14 cellular contexts compared by ENCODE assay signal in genomic region chr13:110698689-110699088, GRCh38. TPM values are rescaled to one million over a fixed set of nuclear protein-coding genes. Genes with fewer than 3 reads are reported as not detected.
A peak's percentile ranks its signal among the peaks of the same experiment; 100 is the strongest.
DNase-seq lines count a peak whose midpoint lies in the region; ATAC-seq and TF ChIP-seq lines count a peak whose summit lies in the region.
"Had no signal": no experiment of that assay in that cellular context is flagged by ENCODE, and none has a peak within 500 bp of the region (broad histone marks: within the 10 kb centered on the region; RNA-seq: fewer than 3 reads in every experiment).

No MANE protein-coding gene starts in this region.

- POLR2A ChIA-PET in activated CD8-positive, alpha-beta T cell treated with anti-CD3 and anti-CD28 coated beads, Interleukin-2, amount 10 ng/mL, durations not matched to agents 7 days and 5 days (lab: Charles Lee), result no interaction called here

- CTCF ChIA-PET in activated CD8-positive, alpha-beta T cell treated with anti-CD3 and anti-CD28 coated beads, Interleukin-2, amount 10 ng/mL, durations not matched to agents 7 days and 5 days (lab: Charles Lee), result no interaction called here

- no peak overlapping the region for H3K4me3 ChIP-seq in upper lobe of right lung

- H3K4me1 Mint-ChIP-seq in activated naive CD8-positive, alpha-beta T cell treated with anti-CD3 and anti-CD28 coated beads, Interleukin-2, amount 50 U/mL, for 24 hours, result peaks cover 38% of the 10 kb centered on the region
- H3K4me1 Mint-ChIP-seq in activated naive CD8-positive, alpha-beta T cell treated with anti-CD3 and anti-CD28 coated beads for 36 hours, result peaks cover 32% of the 10 kb centered on the region
- H3K4me1 Mint-ChIP-seq in activated CD8-positive, alpha-beta T cell treated with anti-CD3 and anti-CD28 coated beads, Interleukin-2, amount 10 ng/mL, durations not matched to agents 7 days and 5 days (ENCODE audit: low read depth), result peaks cover 36% of the 10 kb centered on the region

- peak overlapping the region; percentile 15 for H3K27ac ChIP-seq in upper lobe of right lung
- H3K27ac ChIP-seq: RWPE1 had no signal

- H3K36me3 Mint-ChIP-seq in activated naive CD8-positive, alpha-beta T cell treated with anti-CD3 and anti-CD28 coated beads, Interleukin-2, amount 50 U/mL, for 24 hours (ENCODE audit: low read depth), result peaks cover 52% of the 10 kb centered on the region
- peaks cover 31% of the 10 kb centered on the region for H3K36me3 Mint-ChIP-seq in activated naive CD8-positive, alpha-beta T cell treated with anti-CD3 and anti-CD28 coated beads for 36 hours
- H3K36me3 Mint-ChIP-seq in activated CD8-positive, alpha-beta T cell treated with anti-CD3 and anti-CD28 coated beads, Interleukin-2, amount 10 ng/mL, durations not matched to agents 7 days and 5 days (ENCODE audit: low read depth), result peaks cover 65% of the 10 kb centered on the region

- TF ChIP-seq CTCF in upper lobe of right lung (IDR thresholded peaks at IDR 0.05), result no peak

- no peaks in the 10 kb centered on the region for H3K9me3 ChIP-seq in upper lobe of right lung

- H3K4me3 Mint-ChIP-seq in activated naive CD8-positive, alpha-beta T cell treated with anti-CD3 and anti-CD28 coated beads, Interleukin-2, amount 50 U/mL, for 24 hours, result no peak overlapping the region
- H3K4me3 Mint-ChIP-seq in activated naive CD8-positive, alpha-beta T cell treated with anti-CD3 and anti-CD28 coated beads for 36 hours, result no peak overlapping the region
- no peak overlapping the region for H3K4me3 Mint-ChIP-seq in activated CD8-positive, alpha-beta T cell treated with anti-CD3 and anti-CD28 coated beads, Interleukin-2, amount 10 ng/mL, durations not matched to agents 7 days and 5 days
- H3K4me3 Mint-ChIP-seq: nephron progenitor cell had no signal

- peaks cover 62% of the 10 kb centered on the region for H3K36me3 ChIP-seq in upper lobe of right lung

- H3K27ac Mint-ChIP-seq in activated naive CD8-positive, alpha-beta T cell treated with anti-CD3 and anti-CD28 coated beads, Interleukin-2, amount 50 U/mL, for 24 hours, result peak overlapping the region; percentile 27
- H3K27ac Mint-ChIP-seq in activated naive CD8-positive, alpha-beta T cell treated with anti-CD3 and anti-CD28 coated beads for 36 hours, result no peak overlapping the region
- H3K27ac Mint-ChIP-seq in activated CD8-positive, alpha-beta T cell treated with anti-CD3 and anti-CD28 coated beads, Interleukin-2, amount 10 ng/mL, durations not matched to agents 7 days and 5 days, result no peak overlapping the region
- H3K27ac Mint-ChIP-seq: nephron progenitor cell had no signal

- H3K9me3 Mint-ChIP-seq in activated naive CD8-positive, alpha-beta T cell treated with anti-CD3 and anti-CD28 coated beads, Interleukin-2, amount 50 U/mL, for 24 hours, result no peaks in the 10 kb centered on the region
- no peaks in the 10 kb centered on the region for H3K9me3 Mint-ChIP-seq in activated naive CD8-positive, alpha-beta T cell treated with anti-CD3 and anti-CD28 coated beads for 36 hours
- no peaks in the 10 kb centered on the region for H3K9me3 Mint-ChIP-seq in activated CD8-positive, alpha-beta T cell treated with anti-CD3 and anti-CD28 coated beads, Interleukin-2, amount 10 ng/mL, durations not matched to agents 7 days and 5 days (ENCODE audit: insufficient read depth)
- H3K9me3 Mint-ChIP-seq: nephron progenitor cell had no signal

- ATAC-seq in activated naive CD8-positive, alpha-beta T cell treated with anti-CD3 and anti-CD28 coated beads, Interleukin-2, amount 50 U/mL, for 24 hours, result peak; percentile 43
- peak; percentile 79 for ATAC-seq in GM21786 (IDR thresholded peaks at IDR 0.05; ENCODE audit: unreplicated experiment)
- ATAC-seq in HG03432 (IDR thresholded peaks at IDR 0.05; ENCODE audit: unreplicated experiment), result peak; percentile 75
- no peak for ATAC-seq in upper lobe of right lung
- ATAC-seq in activated CD8-positive, alpha-beta T cell treated with anti-CD3 and anti-CD28 coated beads, Interleukin-2, amount 10 ng/mL, durations not matched to agents 7 days and 5 days, result no peak

- H3K4me1 ChIP-seq in upper lobe of right lung, result peaks cover 14% of the 10 kb centered on the region

- no peaks in the 10 kb centered on the region for H3K27me3 ChIP-seq in upper lobe of right lung

- DNase-seq in activated naive CD8-positive, alpha-beta T cell treated with anti-CD3 and anti-CD28 coated beads, Interleukin-2, amount 50 U/mL, for 24 hours, result no peak
- no peak for DNase-seq in activated naive CD8-positive, alpha-beta T cell treated with anti-CD3 and anti-CD28 coated beads for 36 hours
- no peak for DNase-seq in upper lobe of right lung
- DNase-seq in cerebellum (ENCODE audit: low spot score), result no peak
- DNase-seq in iPS-NIHi11 (ENCODE audit: low spot score), result no peak
- no peak for DNase-seq in activated CD8-positive, alpha-beta T cell treated with anti-CD3 and anti-CD28 coated beads, Interleukin-2, amount 10 ng/mL, durations not matched to agents 7 days and 5 days
- DNase-seq: activated T-cell treated with anti-CD3 and anti-CD28 coated beads, Interleukin-2, amount 50 U/mL, for 1 hour; GF-D8; kidney glomerular epithelial cell; NCI-H345; nephron progenitor cell had no signal

- H3K27me3 Mint-ChIP-seq in activated naive CD8-positive, alpha-beta T cell treated with anti-CD3 and anti-CD28 coated beads, Interleukin-2, amount 50 U/mL, for 24 hours, result no peaks in the 10 kb centered on the region
- H3K27me3 Mint-ChIP-seq in activated naive CD8-positive, alpha-beta T cell treated with anti-CD3 and anti-CD28 coated beads for 36 hours, result no peaks in the 10 kb centered on the region
- no peaks in the 10 kb centered on the region for H3K27me3 Mint-ChIP-seq in activated CD8-positive, alpha-beta T cell treated with anti-CD3 and anti-CD28 coated beads, Interleukin-2, amount 10 ng/mL, durations not matched to agents 7 days and 5 days (ENCODE audit: low read depth)

- intact Hi-C loops in upper lobe of right lung (cut with DNase I), result no loop called here

RNA-seq across cellular contexts. Expression of gene CARS2, which starts 7.2 kb away (rescaled TPM):
- 10 to 100 TPM; 81.1 to 84.8 TPM for total RNA-seq in activated naive CD8-positive, alpha-beta T cell treated with anti-CD3 and anti-CD28 coated beads for 36 hours
- 69.5 TPM for total RNA-seq in upper lobe of right lung
- total RNA-seq in cerebellum, result 49.3 TPM
- 10 to 100 TPM; 73.1 to 79.9 TPM for total RNA-seq in activated CD8-positive, alpha-beta T cell treated with anti-CD3 and anti-CD28 coated beads, Interleukin-2, amount 10 ng/mL, durations not matched to agents 7 days and 5 days

RNA-seq across cellular contexts. Expression of gene ING1, which starts 14.8 kb away (rescaled TPM):
- 10 to 100 TPM; 16.7 to 18.4 TPM for total RNA-seq in activated naive CD8-positive, alpha-beta T cell treated with anti-CD3 and anti-CD28 coated beads for 36 hours
- total RNA-seq in upper lobe of right lung (13.2 TPM), cerebellum (14.1 TPM)
- 10 to 100 TPM; 19.8 to 21.4 TPM for total RNA-seq in activated CD8-positive, alpha-beta T cell treated with anti-CD3 and anti-CD28 coated beads, Interleukin-2, amount 10 ng/mL, durations not matched to agents 7 days and 5 days

Comparison
In these comparisons a context has a peak if more than half of its experiments do, and no peak if none do; other contexts are left out.
1. ATAC-seq: peak in activated naive CD8-positive, alpha-beta T cell treated with anti-CD3 and anti-CD28 coated beads, Interleukin-2, amount 50 U/mL, for 24 hours (single experiment), GM21786 (single experiment) and HG03432 (single experiment); none in upper lobe of right lung (single experiment) and activated CD8-positive, alpha-beta T cell treated with anti-CD3 and anti-CD28 coated beads, Interleukin-2, amount 10 ng/mL, durations not matched to agents 7 days and 5 days (single experiment).